Comparison of ENCODE assay signal across 8 cellular contexts in genomic region chr14:67704484-67705089, GRCh38. TPM values are rescaled to one million over a fixed set of nuclear protein-coding genes. Genes with fewer than 3 reads are reported as not detected.
A peak's percentile ranks its signal among the peaks of the same experiment; 100 is the strongest.
DNase-seq lines count a peak whose midpoint lies in the region; ATAC-seq and TF ChIP-seq lines count a peak whose summit lies in the region.

No MANE protein-coding gene starts in this region.

- H3K27ac ChIP-seq in HEK293 (ENCODE audit: extremely low read depth, low read depth, low read length) (no peak overlapping the region), gastroesophageal sphincter (no peak overlapping the region), ovary (no peak overlapping the region)

- intact Hi-C loops in ovary (cut with DNase I), result loop anchor here in 3 of 4 donors (5.0 to 10.0 kb wide), 6 partner anchors 120 to 280 kb away; no protein-coding TSS in a partner anchor

- no peaks in the 10 kb centered on the region for H3K36me3 ChIP-seq in HEK293 (ENCODE audit: control insufficient read depth in 2 of 2, insufficient read depth in 1 of 2, low read length in 2 of 2)
- no peaks in the 10 kb centered on the region for H3K36me3 ChIP-seq in gastroesophageal sphincter
- no peaks in the 10 kb centered on the region for H3K36me3 ChIP-seq in ovary

- TF ChIP-seq CTCF in HEK293 (tag by site-specific recombination; IDR thresholded peaks at IDR 0.05) (peak; percentile 54), gastroesophageal sphincter (IDR thresholded peaks at IDR 0.05) (peak; percentile 36 to 79 (median 64)), ovary (IDR thresholded peaks at IDR 0.05) (peak; percentile 38 to 56 (median 45))

- no peak overlapping the region for H3K4me3 Mint-ChIP-seq in activated CD4-positive, alpha-beta memory T cell treated with anti-CD3 and anti-CD28 coated beads, Interleukin-2, amount 10 ng/mL, durations not matched to agents 7 days and 5 days

- no peak overlapping the region for H3K4me3 ChIP-seq in HEK293 (ENCODE audit: low read depth, low read length)
- H3K4me3 ChIP-seq in gastroesophageal sphincter, result no peak overlapping the region
- no peak overlapping the region for H3K4me3 ChIP-seq in ovary

- POLR2A ChIA-PET in HEK293 (lab: Yijun Ruan, JAX), result interaction anchor here (0.9 to 1.3 kb wide), 5 partner anchors 9 to 276 kb away, joined by 3 to 12 read pairs (median 3); partner anchors contain the start of genes PIGH, PLEKHH1 and RDH11
- POLR2A ChIA-PET in activated CD4-positive, alpha-beta memory T cell treated with anti-CD3 and anti-CD28 coated beads, Interleukin-2, amount 10 ng/mL, durations not matched to agents 7 days and 5 days (lab: Charles Lee), result interaction anchor here (0.8 to 1.5 kb wide), 7 partner anchors 9 to 277 kb away, joined by 3 to 14 read pairs (median 5); partner anchors contain the start of genes ARG2, PIGH, RDH11 and VTI1B

- peaks cover 3% of the 10 kb centered on the region for H3K9me3 Mint-ChIP-seq in activated CD4-positive, alpha-beta memory T cell treated with anti-CD3 and anti-CD28 coated beads, Interleukin-2, amount 10 ng/mL, durations not matched to agents 7 days and 5 days

- no peak for TF ChIP-seq POLR2A in gastroesophageal sphincter (IDR thresholded peaks at IDR 0.05)
- no peak for TF ChIP-seq POLR2A in ovary (IDR thresholded peaks at IDR 0.05)

- no peaks in the 10 kb centered on the region for H3K36me3 Mint-ChIP-seq in activated CD4-positive, alpha-beta memory T cell treated with anti-CD3 and anti-CD28 coated beads, Interleukin-2, amount 10 ng/mL, durations not matched to agents 7 days and 5 days (ENCODE audit: low read depth)

- ATAC-seq in gastroesophageal sphincter (peak; percentile 67), GM21381 (IDR thresholded peaks at IDR 0.05; ENCODE audit: unreplicated experiment) (no peak), HG03520 (IDR thresholded peaks at IDR 0.05; ENCODE audit: unreplicated experiment) (no peak)

- DNase-seq in DMS114 treated with DMSO at 0.1 percent for 48 hours (lab: John Stamatoyannopoulos, UW; ENCODE audit: unreplicated experiment) (peak; percentile 59), NCI-H460 (ENCODE audit: extremely low read depth, low read depth) (peak; percentile 63), ovary (no peak)
- DNase-seq in activated CD4-positive, alpha-beta memory T cell treated with anti-CD3 and anti-CD28 coated beads, Interleukin-2, amount 10 ng/mL, durations not matched to agents 7 days and 5 days, result peak; percentile 30

- 0 to 13% methylated on average over 1 to 3 of the region's 3 CpGs for WGBS in gastroesophageal sphincter (ENCODE audit: low coverage in 1 of 2), 2 donors
- 0% methylated on average over 3 of the region's 3 CpGs for WGBS in ovary, 3 donors

- no peak overlapping the region for H3K27ac Mint-ChIP-seq in activated CD4-positive, alpha-beta memory T cell treated with anti-CD3 and anti-CD28 coated beads, Interleukin-2, amount 10 ng/mL, durations not matched to agents 7 days and 5 days

- H3K9me3 ChIP-seq in HEK293 (ENCODE audit: control insufficient read depth, insufficient read depth, low read depth, low read length) (no peaks in the 10 kb centered on the region), gastroesophageal sphincter (no peaks in the 10 kb centered on the region), ovary (no peaks in the 10 kb centered on the region)

- H3K27me3 Mint-ChIP-seq in activated CD4-positive, alpha-beta memory T cell treated with anti-CD3 and anti-CD28 coated beads, Interleukin-2, amount 10 ng/mL, durations not matched to agents 7 days and 5 days, result peaks cover 14% of the 10 kb centered on the region

- H3K27me3 ChIP-seq in gastroesophageal sphincter (no peaks in the 10 kb centered on the region), ovary (no peaks in the 10 kb centered on the region)

- H3K4me1 Mint-ChIP-seq in activated CD4-positive, alpha-beta memory T cell treated with anti-CD3 and anti-CD28 coated beads, Interleukin-2, amount 10 ng/mL, durations not matched to agents 7 days and 5 days, result no peaks in the 10 kb centered on the region

- H3K4me1 ChIP-seq in HEK293 (ENCODE audit: control insufficient read depth, insufficient read depth, low read length), result no peaks in the 10 kb centered on the region
- H3K4me1 ChIP-seq in gastroesophageal sphincter, result no peaks in the 10 kb centered on the region
- H3K4me1 ChIP-seq in ovary (ENCODE audit: insufficient read depth), result no peaks in the 10 kb centered on the region

- no peak for TF ChIP-seq EP300 in gastroesophageal sphincter (IDR thresholded peaks at IDR 0.05)
- no peak for TF ChIP-seq EP300 in ovary (IDR thresholded peaks at IDR 0.05)

- CTCF ChIA-PET in HEK293 (lab: Yijun Ruan, JAX), result interaction anchor here (0.6 to 7.9 kb wide), 67 partner anchors 10 to 1354 kb away, joined by 3 to 131 read pairs (median 5); partner anchors contain the start of genes ARG2, PIGH, RDH11 and VTI1B
- CTCF ChIA-PET in activated CD4-positive, alpha-beta memory T cell treated with anti-CD3 and anti-CD28 coated beads, Interleukin-2, amount 10 ng/mL, durations not matched to agents 7 days and 5 days (lab: Charles Lee), result interaction anchor here (0.7 to 4.8 kb wide), 48 partner anchors 8 to 539 kb away, joined by 3 to 88 read pairs (median 6); partner anchors contain the start of genes ARG2, PIGH, RDH11 and VTI1B

TF ChIP-seq in HEK293, 187 proteins besides CTCF, POLR2A, EP300 and RAD21:
- TF ChIP-seq ZNF140 (tag by site-specific recombination; IDR thresholded peaks at IDR 0.05) (no peak), ZNF654 (tag by site-specific recombination; IDR thresholded peaks at IDR 0.05; ENCODE audit: low read depth) (peak; percentile 91), HOXA7 (CRISPR knock-in tag; IDR thresholded peaks at IDR 0.05; ENCODE audit: borderline replicate concordance) (no peak), ZNF660 (tag by site-specific recombination; IDR thresholded peaks at IDR 0.05) (peak; percentile 38; the same call in 1 of the 2 replicates), SCRT1 (tag by site-specific recombination; IDR thresholded peaks at IDR 0.05; ENCODE audit: borderline replicate concordance) (peak; percentile 66; the same call in 1 of the 2 replicates), ZNF266 (tag by site-specific recombination; IDR thresholded peaks at IDR 0.05; ENCODE audit: low read depth) (peak; percentile 34; the same call in 1 of the 2 replicates), SCRT2 (tag by site-specific recombination; IDR thresholded peaks at IDR 0.05) (peak; percentile 51; the same call in 1 of the 2 replicates)
TF ChIP-seq in HEK293: peak in this region for 5.

RNA-seq across cellular contexts. Expression of gene RDH12, which starts 2.9 kb away (rescaled TPM):
- not detected in 2 replicates for total RNA-seq in NCI-H460 (2014; rRNA removed; shearing (Covaris generic))
- polyA plus RNA-seq in NCI-H460 (2014; cell fraction: nucleus; rRNA removed), result 0.43 TPM in 1 of 2 replicates, not detected in the other
- not detected for total RNA-seq in activated CD4-positive, alpha-beta memory T cell treated with anti-CD3 and anti-CD28 coated beads, Interleukin-2, amount 10 ng/mL, durations not matched to agents 7 days and 5 days
- total RNA-seq in gastroesophageal sphincter, result under 1 TPM in 1 of 4 donors, not detected in 3; 0.20 TPM
- total RNA-seq in ovary, result under 1 TPM in 1 of 7 donors, not detected in 6; 0.30 TPM
- polyA plus RNA-seq in ovary, result under 1 TPM in 1 of 2 donors, not detected in 1; 0.10 TPM

RNA-seq across cellular contexts. Expression of gene RDH11, which starts 9.0 kb away (rescaled TPM):
- total RNA-seq in NCI-H460 (2014; rRNA removed; shearing (Covaris generic)), result 85.8 and 89.1 TPM in 2 replicates
- polyA plus RNA-seq in NCI-H460 (2014; cell fraction: nucleus; rRNA removed), result 159 and 188 TPM in 2 replicates
- 10 to 100 TPM; 56.6 to 60.4 TPM for total RNA-seq in activated CD4-positive, alpha-beta memory T cell treated with anti-CD3 and anti-CD28 coated beads, Interleukin-2, amount 10 ng/mL, durations not matched to agents 7 days and 5 days
- total RNA-seq in gastroesophageal sphincter, result 10 to 100 TPM; 38.5 to 42.5 (median 41.4) TPM
- total RNA-seq in ovary, result 10 to 100 TPM; 30.3 to 46.9 (median 36.6) TPM
- polyA plus RNA-seq in ovary, result 10 to 100 TPM; 32.7 to 90.0 TPM

RNA-seq across cellular contexts. Expression of gene VTI1B, which starts 30.2 kb away (rescaled TPM):
- total RNA-seq in NCI-H460 (2014; rRNA removed; shearing (Covaris generic)), result 47.1 and 49.3 TPM in 2 replicates
- 33.8 and 69.4 TPM in 2 replicates for polyA plus RNA-seq in NCI-H460 (2014; cell fraction: nucleus; rRNA removed)
- 10 to 100 TPM; 73.3 to 77.3 TPM for total RNA-seq in activated CD4-positive, alpha-beta memory T cell treated with anti-CD3 and anti-CD28 coated beads, Interleukin-2, amount 10 ng/mL, durations not matched to agents 7 days and 5 days
- total RNA-seq in gastroesophageal sphincter, result 10 to 100 TPM; 77.0 to 98.5 (median 90.4) TPM
- 10 to 100 TPM; 34.6 to 76.5 (median 64.7) TPM for total RNA-seq in ovary
- polyA plus RNA-seq in ovary, result 10 to 100 TPM; 41.6 to 93.1 TPM

Comparison
In these comparisons a context has a peak if more than half of its experiments do, and no peak if none do; other contexts are left out.
1. DNase-seq: peak in DMS114 treated with DMSO at 0.1 percent for 48 hours (single experiment), NCI-H460 (single experiment) and activated CD4-positive, alpha-beta memory T cell treated with anti-CD3 and anti-CD28 coated beads, Interleukin-2, amount 10 ng/mL, durations not matched to agents 7 days and 5 days (single experiment); none in ovary (0 of 5).
2. Peak in every context shown above with its lines, with median percentiles within 50 percentile points of each other: CTCF ChIP-seq.